ENCODE assay signal across 1 cellular context in genomic region chr22:45309422-45310227, GRCh38.
TF ChIP-seq lines count a peak whose summit lies in the region.

TSS of gene FAM118A (plus strand) at chr22:45309934. CDS start at chr22:45322380, 12,446 bp downstream.

TF ChIP-seq in GM12878, 131 proteins besides CTCF, POLR2A, EP300 and RAD21 (continued from another document):
- TF ChIP-seq ZNF687 (IDR thresholded peaks at IDR 0.05) (peak; percentile 76; the same call in 1 of the 2 replicates), PBX3 (IDR thresholded peaks at IDR 0.05; ENCODE audit: insufficient replicate concordance, low read depth, low read length) (no peak)
